Comparison of ENCODE assay signal across 29 cellular contexts in genomic region chr9:93253633-93254032, GRCh38.
"Had no signal": no experiment of that assay in that cellular context is flagged by ENCODE, and none has a peak within 500 bp of the region (broad histone marks: within the 10 kb centered on the region; RNA-seq: fewer than 3 reads in every experiment).

No MANE protein-coding gene starts in this region.

- H3K36me3 ChIP-seq: adrenal gland, gastrocnemius medialis had no signal

- H3K4me3 ChIP-seq: adrenal gland, body of pancreas, coronary artery, dorsolateral prefrontal cortex, esophagus muscularis mucosa, gastrocnemius medialis had no signal

- H3K27ac Mint-ChIP-seq: activated CD4-positive, alpha-beta memory T cell treated with anti-CD3 and anti-CD28 coated beads, Interleukin-2, amount 10 ng/mL, durations not matched to agents 7 days and 5 days; activated CD4-positive, alpha-beta T cell treated with anti-CD3 and anti-CD28 coated beads, Interleukin-2, amount 10 ng/mL, durations not matched to agents 7 days and 5 days; activated naive CD4-positive, alpha-beta T cell treated with anti-CD3 and anti-CD28 coated beads, Interleukin-2, amount 50 U/mL, for 24 hours; activated naive CD8-positive, alpha-beta T cell treated with anti-CD3 and anti-CD28 coated beads for 36 hours; activated naive CD8-positive, alpha-beta T cell treated with anti-CD3 and anti-CD28 coated beads, Interleukin-2, amount 50 U/mL, for 24 hours; activated T-cell treated with anti-CD3 and anti-CD28 coated beads, Interleukin-2, amount 50 U/mL, for 24 hours; activated T-cell treated with anti-CD3 and anti-CD28 coated beads, Interleukin-2, amount 50 U/mL, for 72 hours; dendritic cell treated with granulocyte-macrophage colony-stimulating factor and Interleukin-4, amounts not matched to agents 40 ng/mL and 50 ng/mL, for 4 days; effector memory CD8-positive, alpha-beta T cell; WTC11 had no signal

- H3K9me3 ChIP-seq: adrenal gland, body of pancreas, esophagus muscularis mucosa, gastrocnemius medialis had no signal

- H3K9me3 Mint-ChIP-seq: activated CD4-positive, alpha-beta memory T cell treated with anti-CD3 and anti-CD28 coated beads, Interleukin-2, amount 10 ng/mL, durations not matched to agents 7 days and 5 days; activated CD4-positive, alpha-beta T cell treated with anti-CD3 and anti-CD28 coated beads, Interleukin-2, amount 10 ng/mL, durations not matched to agents 7 days and 5 days; activated naive CD4-positive, alpha-beta T cell treated with anti-CD3 and anti-CD28 coated beads, Interleukin-2, amount 50 U/mL, for 24 hours; activated naive CD8-positive, alpha-beta T cell treated with anti-CD3 and anti-CD28 coated beads for 36 hours; activated naive CD8-positive, alpha-beta T cell treated with anti-CD3 and anti-CD28 coated beads, Interleukin-2, amount 50 U/mL, for 24 hours; activated T-cell treated with anti-CD3 and anti-CD28 coated beads, Interleukin-2, amount 50 U/mL, for 24 hours; activated T-cell treated with anti-CD3 and anti-CD28 coated beads, Interleukin-2, amount 50 U/mL, for 72 hours; dendritic cell treated with granulocyte-macrophage colony-stimulating factor and Interleukin-4, amounts not matched to agents 40 ng/mL and 50 ng/mL, for 4 days; effector memory CD8-positive, alpha-beta T cell; WTC11 had no signal

- H3K27me3 ChIP-seq: adrenal gland, body of pancreas, dorsolateral prefrontal cortex, esophagus muscularis mucosa, foreskin keratinocyte, gastrocnemius medialis had no signal

- H3K4me3 Mint-ChIP-seq: activated CD4-positive, alpha-beta memory T cell treated with anti-CD3 and anti-CD28 coated beads, Interleukin-2, amount 10 ng/mL, durations not matched to agents 7 days and 5 days; activated CD4-positive, alpha-beta T cell treated with anti-CD3 and anti-CD28 coated beads, Interleukin-2, amount 10 ng/mL, durations not matched to agents 7 days and 5 days; activated naive CD4-positive, alpha-beta T cell treated with anti-CD3 and anti-CD28 coated beads, Interleukin-2, amount 50 U/mL, for 24 hours; activated naive CD8-positive, alpha-beta T cell treated with anti-CD3 and anti-CD28 coated beads for 36 hours; activated naive CD8-positive, alpha-beta T cell treated with anti-CD3 and anti-CD28 coated beads, Interleukin-2, amount 50 U/mL, for 24 hours; activated T-cell treated with anti-CD3 and anti-CD28 coated beads, Interleukin-2, amount 50 U/mL, for 24 hours; activated T-cell treated with anti-CD3 and anti-CD28 coated beads, Interleukin-2, amount 50 U/mL, for 72 hours; dendritic cell treated with granulocyte-macrophage colony-stimulating factor and Interleukin-4, amounts not matched to agents 40 ng/mL and 50 ng/mL, for 4 days; effector memory CD8-positive, alpha-beta T cell; WTC11 had no signal

- H3K36me3 Mint-ChIP-seq: activated naive CD4-positive, alpha-beta T cell treated with anti-CD3 and anti-CD28 coated beads, Interleukin-2, amount 50 U/mL, for 24 hours; activated naive CD8-positive, alpha-beta T cell treated with anti-CD3 and anti-CD28 coated beads for 36 hours had no signal

- DNase-seq: activated CD4-positive, alpha-beta memory T cell treated with anti-CD3 and anti-CD28 coated beads, Interleukin-2, amount 10 ng/mL, durations not matched to agents 7 days and 5 days; activated CD4-positive, alpha-beta T cell treated with anti-CD3 and anti-CD28 coated beads for 1 hour; activated CD4-positive, alpha-beta T cell treated with anti-CD3 and anti-CD28 coated beads for 4 hours; activated CD4-positive, alpha-beta T cell treated with anti-CD3 and anti-CD28 coated beads, Interleukin-2, amount 10 ng/mL, durations not matched to agents 7 days and 5 days; activated CD4-positive, alpha-beta T cell treated with anti-CD3 and anti-CD28 coated beads, Interleukin-2, amount 50 U/mL, for 4 hours; activated CD8-positive, alpha-beta memory T cell treated with anti-CD3 and anti-CD28 coated beads, Interleukin-2, amount 50 U/mL, for 48 hours; activated gamma-delta T cell; activated naive CD4-positive, alpha-beta T cell; activated naive CD8-positive, alpha-beta T cell treated with anti-CD3 and anti-CD28 coated beads for 36 hours; activated naive CD8-positive, alpha-beta T cell treated with anti-CD3 and anti-CD28 coated beads, Interleukin-2, amount 50 U/mL, for 24 hours; activated T-cell treated with anti-CD3 and anti-CD28 coated beads for 4 hours; activated T-cell treated with anti-CD3 and anti-CD28 coated beads, Interleukin-2, amount 50 U/mL, for 24 hours; activated T-cell treated with anti-CD3 and anti-CD28 coated beads, Interleukin-2, amount 50 U/mL, for 72 hours; amygdala; central memory CD4-positive, alpha-beta T cell; cerebellar nuclear complex; effector memory CD8-positive, alpha-beta T cell; erythroblast; foreskin keratinocyte; T-helper 2 cell had no signal

- H3K4me1 Mint-ChIP-seq: activated CD4-positive, alpha-beta memory T cell treated with anti-CD3 and anti-CD28 coated beads, Interleukin-2, amount 10 ng/mL, durations not matched to agents 7 days and 5 days; activated CD4-positive, alpha-beta T cell treated with anti-CD3 and anti-CD28 coated beads, Interleukin-2, amount 10 ng/mL, durations not matched to agents 7 days and 5 days; activated naive CD4-positive, alpha-beta T cell treated with anti-CD3 and anti-CD28 coated beads, Interleukin-2, amount 50 U/mL, for 24 hours; activated naive CD8-positive, alpha-beta T cell treated with anti-CD3 and anti-CD28 coated beads for 36 hours; activated naive CD8-positive, alpha-beta T cell treated with anti-CD3 and anti-CD28 coated beads, Interleukin-2, amount 50 U/mL, for 24 hours had no signal

- H3K27ac ChIP-seq: adrenal gland, body of pancreas, coronary artery, esophagus muscularis mucosa, foreskin keratinocyte had no signal

- H3K27me3 Mint-ChIP-seq: activated CD4-positive, alpha-beta memory T cell treated with anti-CD3 and anti-CD28 coated beads, Interleukin-2, amount 10 ng/mL, durations not matched to agents 7 days and 5 days; activated CD4-positive, alpha-beta T cell treated with anti-CD3 and anti-CD28 coated beads, Interleukin-2, amount 10 ng/mL, durations not matched to agents 7 days and 5 days; activated naive CD4-positive, alpha-beta T cell treated with anti-CD3 and anti-CD28 coated beads, Interleukin-2, amount 50 U/mL, for 24 hours; activated naive CD8-positive, alpha-beta T cell treated with anti-CD3 and anti-CD28 coated beads for 36 hours; activated naive CD8-positive, alpha-beta T cell treated with anti-CD3 and anti-CD28 coated beads, Interleukin-2, amount 50 U/mL, for 24 hours; activated T-cell treated with anti-CD3 and anti-CD28 coated beads, Interleukin-2, amount 50 U/mL, for 24 hours; effector memory CD8-positive, alpha-beta T cell had no signal

- H3K4me1 ChIP-seq: adrenal gland, body of pancreas, foreskin keratinocyte had no signal
